In the genomic region with DNA sequence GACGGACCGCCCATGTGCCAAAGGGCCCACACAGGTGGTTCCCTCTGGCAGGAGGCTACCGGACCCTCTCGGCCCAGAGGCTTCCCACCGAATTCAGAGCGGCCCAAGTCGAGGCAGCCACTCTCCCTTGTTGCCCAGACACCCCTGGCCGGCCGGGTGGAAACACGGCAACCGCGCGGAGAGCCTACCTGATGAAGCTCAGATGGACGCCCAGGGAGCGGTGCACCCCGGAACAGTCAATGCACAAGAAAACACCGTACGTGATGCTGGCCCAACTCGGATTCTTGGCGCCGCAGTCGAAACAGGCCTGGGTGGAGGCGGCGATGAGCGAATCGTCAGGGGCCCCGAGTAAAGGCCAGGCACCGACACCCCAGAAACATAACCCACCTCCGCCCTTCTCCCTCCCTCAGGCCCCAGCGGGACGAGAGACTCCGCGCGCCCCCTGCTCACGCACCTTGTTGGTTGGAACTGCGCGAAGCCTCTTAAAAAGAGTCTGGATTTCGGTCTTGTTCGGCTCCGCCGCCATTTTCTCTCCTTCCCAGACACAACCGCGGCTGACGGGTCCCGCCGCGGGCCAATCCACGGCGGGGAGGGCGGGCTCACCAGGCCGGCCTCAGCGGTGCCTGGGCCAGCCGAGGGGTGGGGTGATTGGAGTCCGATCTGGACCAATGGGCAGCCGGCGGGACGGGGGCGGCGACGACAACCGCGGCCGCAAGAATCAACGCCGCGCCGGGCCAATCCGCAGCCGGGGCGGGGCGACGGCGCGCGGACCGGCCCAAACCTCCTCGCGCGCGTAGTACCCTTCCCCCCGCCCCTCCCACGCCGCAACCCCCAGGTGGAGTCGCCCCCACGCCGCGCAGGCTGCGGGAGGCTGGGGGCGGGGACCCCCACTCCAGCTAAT, we compare ENCODE assay signal across 9 cellular contexts. TPM values are rescaled to one million over a fixed set of nuclear protein-coding genes. Genes with fewer than 3 reads are reported as not detected.
DNase-seq lines count a peak whose midpoint lies in the region; ATAC-seq, FAIRE-seq and TF ChIP-seq lines count a peak whose summit lies in the region.
"Had no signal": no experiment of that assay in that cellular context is flagged by ENCODE, and none has a peak within 500 bp of the region (broad histone marks: within the 10 kb centered on the region; RNA-seq: fewer than 3 reads in every experiment).

A gene (minus strand): TSS at position 552 of the 901 bp plus-strand sequence. CDS start 26 bp downstream, at position 526.

- peak; percentile 69 for TF ChIP-seq POLR2A in GM18951 (IDR thresholded peaks at IDR 0.05; ENCODE audit: extremely low read depth, insufficient read depth, insufficient read length)

- H3K4me3 Mint-ChIP-seq in WTC11: peak within 1 kb of the TSS; percentile 88
- peak within 1 kb of the TSS; percentile 94 to 100 (median 98) for H3K4me3 Mint-ChIP-seq in immature natural killer cell

- peak within 1 kb of the TSS; percentile 91 for H3K4me3 ChIP-seq in AG09309 (ENCODE audit: control insufficient read depth, low read depth, low read length)
- peak within 1 kb of the TSS; percentile 77 for H3K4me3 ChIP-seq in bronchial epithelial cell (ENCODE audit: low read depth, low read length)

- DNase-seq in AG09309 (ENCODE audit: low read depth) (peak; percentile 76), NCI-H2227 treated with DMSO at 0.1 percent for 48 hours (lab: John Stamatoyannopoulos, UW) (peak; percentile 93), WTC11 (ENCODE audit: low spot score) (peak; percentile 95), bronchial epithelial cell (ENCODE audit: low read depth) (peak; percentile 86), immature natural killer cell (peak; percentile 96 to 97 (median 96)), smooth muscle cell of the brain vasculature (ENCODE audit: low read depth, low spot score) (peak; percentile 89)

- H3K27ac Mint-ChIP-seq in WTC11 (peak within 1 kb of the TSS; percentile 98), immature natural killer cell (peak within 1 kb of the TSS; percentile 96 to 100 (median 99))

- H3K4me1 Mint-ChIP-seq in WTC11 (peaks cover 16% of the 10 kb centered on the region), immature natural killer cell (peaks cover 44 to 54% of the 10 kb centered on the region in 2 donors)

- peaks cover 27% of the 10 kb centered on the region for H3K36me3 Mint-ChIP-seq in WTC11
- peaks cover 0 to 3% (median 0%) of the 10 kb centered on the region in 3 donors for H3K36me3 Mint-ChIP-seq in immature natural killer cell

- peak; percentile 89 for ATAC-seq in HG03175 (IDR thresholded peaks at IDR 0.05; ENCODE audit: unreplicated experiment)
- ATAC-seq in WTC11: peak; percentile 94

- no peaks in the 10 kb centered on the region for H3K27me3 Mint-ChIP-seq in WTC11 (ENCODE audit: low read depth)
- peaks cover 8 to 25% (median 16%) of the 10 kb centered on the region in 3 donors for H3K27me3 Mint-ChIP-seq in immature natural killer cell (ENCODE audit: low read depth in 3 of 3)

- H3K9me3 Mint-ChIP-seq in WTC11 (no peaks in the 10 kb centered on the region), immature natural killer cell (no peaks in the 10 kb centered on the region)

- CTCF ChIA-PET in WTC11 (lab: Charles Lee): interaction anchor here (0.6 to 5.7 kb wide), 6 partner anchors 10 to 178 kb away, joined by 3 to 93 read pairs (median 10); a partner anchor contains a TSS

- peaks cover 37% of the 10 kb centered on the region for H3K36me3 ChIP-seq in bronchial epithelial cell (ENCODE audit: control insufficient read depth, insufficient read depth, low read length)

- TF ChIP-seq CTCF in AG09309 (IDR thresholded peaks at IDR 0.05; ENCODE audit: control insufficient read depth, insufficient read depth, low read depth, low read length, missing control alignments): no peak
- TF ChIP-seq CTCF in WTC11 (IDR thresholded peaks at IDR 0.05): no peak
- no peak for TF ChIP-seq CTCF in bronchial epithelial cell (IDR thresholded peaks at IDR 0.05; ENCODE audit: insufficient read depth, low read length, severe bottlenecking)

- no peak for FAIRE-seq in bronchial epithelial cell (lab: Jason Lieb, UNC)
- FAIRE-seq: endometrium had no signal

- in situ Hi-C loops in GM18951 (cut with MboI; ENCODE audit: low sequenced_read_pairs, unreplicated experiment): no loop called here

- POLR2A ChIA-PET in WTC11 (lab: Charles Lee): interaction anchor here (1.0 kb wide), 1 partner anchor 72 kb away, joined by 3 read pairs; a partner anchor contains a TSS

- no peaks in the 10 kb centered on the region for H3K27me3 ChIP-seq in bronchial epithelial cell (ENCODE audit: control insufficient read depth, insufficient read depth, low read length)

TF ChIP-seq in WTC11, 78 proteins besides CTCF, POLR2A, EP300 and RAD21 (continues in another document):
- TF ChIP-seq TEAD1 (CRISPR knock-in tag; IDR thresholded peaks at IDR 0.05) (peak; percentile 81), ZNF416 (CRISPR knock-in tag; IDR thresholded peaks at IDR 0.05) (peak; percentile 35; the same call in 1 of the 2 replicates), JUN (CRISPR knock-in tag; IDR thresholded peaks at IDR 0.05) (no peak), ZBTB21 (CRISPR knock-in tag; IDR thresholded peaks at IDR 0.05; ENCODE audit: borderline replicate concordance) (no peak), SMAD4 (CRISPR knock-in tag; IDR thresholded peaks at IDR 0.05) (peak; percentile 69; the same call in 1 of the 2 replicates), SP1 (CRISPR knock-in tag; conservative IDR thresholded peaks at IDR 0.05) (peak; percentile 91), MYBL2 (CRISPR knock-in tag; IDR thresholded peaks at IDR 0.05) (peak; percentile 44; the same call in 1 of the 2 replicates), KAT7 (CRISPR knock-in tag; IDR thresholded peaks at IDR 0.05; ENCODE audit: borderline replicate concordance) (0 out of 2 replicates have a peak, but pooled peaks have one; percentile 43), PRRX2 (CRISPR knock-in tag; IDR thresholded peaks at IDR 0.05) (0 out of 2 replicates have a peak, but pooled peaks have one; percentile 14), ZNF232 (CRISPR knock-in tag; IDR thresholded peaks at IDR 0.05) (peak; percentile 65; the same call in 1 of the 2 replicates), OVOL2 (CRISPR knock-in tag; IDR thresholded peaks at IDR 0.05; ENCODE audit: borderline replicate concordance) (no peak), JAZF1 (CRISPR knock-in tag; IDR thresholded peaks at IDR 0.05) (no peak)
- TF ChIP-seq, protein P1, sequence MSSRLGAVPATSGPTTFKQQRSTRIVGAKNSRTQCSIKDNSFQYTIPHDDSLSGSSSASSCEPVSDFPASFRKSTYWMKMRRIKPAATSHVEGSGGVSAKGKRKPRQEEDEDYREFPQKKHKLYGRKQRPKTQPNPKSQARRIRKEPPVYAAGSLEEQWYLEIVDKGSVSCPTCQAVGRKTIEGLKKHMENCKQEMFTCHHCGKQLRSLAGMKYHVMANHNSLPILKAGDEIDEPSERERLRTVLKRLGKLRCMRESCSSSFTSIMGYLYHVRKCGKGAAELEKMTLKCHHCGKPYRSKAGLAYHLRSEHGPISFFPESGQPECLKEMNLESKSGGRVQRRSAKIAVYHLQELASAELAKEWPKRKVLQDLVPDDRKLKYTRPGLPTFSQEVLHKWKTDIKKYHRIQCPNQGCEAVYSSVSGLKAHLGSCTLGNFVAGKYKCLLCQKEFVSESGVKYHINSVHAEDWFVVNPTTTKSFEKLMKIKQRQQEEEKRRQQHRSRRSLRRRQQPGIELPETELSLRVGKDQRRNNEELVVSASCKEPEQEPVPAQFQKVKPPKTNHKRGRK (CRISPR knock-in tag; IDR thresholded peaks at IDR 0.05; ENCODE audit: borderline replicate concordance): no peak
- TF ChIP-seq, protein P2, sequence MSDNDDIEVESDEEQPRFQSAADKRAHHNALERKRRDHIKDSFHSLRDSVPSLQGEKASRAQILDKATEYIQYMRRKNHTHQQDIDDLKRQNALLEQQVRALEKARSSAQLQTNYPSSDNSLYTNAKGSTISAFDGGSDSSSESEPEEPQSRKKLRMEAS (CRISPR knock-in tag; IDR thresholded peaks at IDR 0.05): no peak
- TF ChIP-seq, protein P3, sequence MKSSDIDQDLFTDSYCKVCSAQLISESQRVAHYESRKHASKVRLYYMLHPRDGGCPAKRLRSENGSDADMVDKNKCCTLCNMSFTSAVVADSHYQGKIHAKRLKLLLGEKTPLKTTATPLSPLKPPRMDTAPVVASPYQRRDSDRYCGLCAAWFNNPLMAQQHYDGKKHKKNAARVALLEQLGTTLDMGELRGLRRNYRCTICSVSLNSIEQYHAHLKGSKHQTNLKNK (CRISPR knock-in tag; IDR thresholded peaks at IDR 0.05): peak; percentile 87
- TF ChIP-seq, protein P4, sequence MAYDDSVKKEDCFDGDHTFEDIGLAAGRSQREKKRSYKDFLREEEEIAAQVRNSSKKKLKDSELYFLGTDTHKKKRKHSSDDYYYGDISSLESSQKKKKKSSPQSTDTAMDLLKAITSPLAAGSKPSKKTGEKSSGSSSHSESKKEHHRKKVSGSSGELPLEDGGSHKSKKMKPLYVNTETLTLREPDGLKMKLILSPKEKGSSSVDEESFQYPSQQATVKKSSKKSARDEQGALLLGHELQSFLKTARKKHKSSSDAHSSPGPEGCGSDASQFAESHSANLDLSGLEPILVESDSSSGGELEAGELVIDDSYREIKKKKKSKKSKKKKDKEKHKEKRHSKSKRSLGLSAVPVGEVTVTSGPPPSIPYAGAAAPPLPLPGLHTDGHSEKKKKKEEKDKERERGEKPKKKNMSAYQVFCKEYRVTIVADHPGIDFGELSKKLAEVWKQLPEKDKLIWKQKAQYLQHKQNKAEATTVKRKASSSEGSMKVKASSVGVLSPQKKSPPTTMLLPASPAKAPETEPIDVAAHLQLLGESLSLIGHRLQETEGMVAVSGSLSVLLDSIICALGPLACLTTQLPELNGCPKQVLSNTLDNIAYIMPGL (CRISPR knock-in tag; IDR thresholded peaks at IDR 0.05): peak; percentile 89; the same call in 1 of the 2 replicates
- TF ChIP-seq, protein P5, sequence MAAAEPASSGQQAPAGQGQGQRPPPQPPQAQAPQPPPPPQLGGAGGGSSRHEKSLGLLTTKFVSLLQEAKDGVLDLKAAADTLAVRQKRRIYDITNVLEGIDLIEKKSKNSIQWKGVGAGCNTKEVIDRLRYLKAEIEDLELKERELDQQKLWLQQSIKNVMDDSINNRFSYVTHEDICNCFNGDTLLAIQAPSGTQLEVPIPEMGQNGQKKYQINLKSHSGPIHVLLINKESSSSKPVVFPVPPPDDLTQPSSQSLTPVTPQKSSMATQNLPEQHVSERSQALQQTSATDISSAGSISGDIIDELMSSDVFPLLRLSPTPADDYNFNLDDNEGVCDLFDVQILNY (CRISPR knock-in tag; IDR thresholded peaks at IDR 0.05): 0 out of 2 replicates have a peak, but pooled peaks have one; percentile 13

RNA-seq across cellular contexts. Expression of the gene that starts here (rescaled TPM):
- total RNA-seq in WTC11 (2021) (55.7 to 73.0 TPM (median 60.5 TPM) in 3 replicates), bronchial epithelial cell (99.7 and 105 TPM in 2 replicates)
- polyA plus RNA-seq in immature natural killer cell: 100 to 1,000 TPM; 103 to 137 (median 121) TPM

Comparison
In these comparisons a context has a peak if more than half of its experiments do, and no peak if none do; other contexts are left out.
1. Peak in every context shown above with its lines: DNase-seq, ATAC-seq and H3K4me3 ChIP-seq.